In genomic region chr5:164959761-164960160, GRCh38 we compare ENCODE assay signal across 9 cellular contexts.
"Had no signal": no experiment of that assay in that cellular context is flagged by ENCODE, and none has a peak within 500 bp of the region (broad histone marks: within the 10 kb centered on the region; RNA-seq: fewer than 3 reads in every experiment).

No MANE protein-coding gene starts in this region.

- DNase-seq: H7, HFFc6, IMR-90, KG1 had no signal

- H3K9me3 ChIP-seq: HAP-1 had no signal

- H3K9me3 Mint-ChIP-seq: GM23338 had no signal

- H3K4me2 ChIP-seq: GM23338 had no signal

- H3K4me3 ChIP-seq: GM23338, HAP-1, K562 had no signal

- FAIRE-seq: HTR-8/SVneo, K562 had no signal

- ATAC-seq: GM23338, HCT116, K562 had no signal

- H3K4me3 Mint-ChIP-seq: GM23338, HFFc6 had no signal

- H3K4me1 ChIP-seq: HAP-1 had no signal

- H3K4me1 Mint-ChIP-seq: GM23338 had no signal

- H3K36me3 ChIP-seq: HAP-1 had no signal

- H3K27ac Mint-ChIP-seq: HFFc6 had no signal
